Comparison of ENCODE assay signal across 8 cellular contexts in the genomic region with DNA sequence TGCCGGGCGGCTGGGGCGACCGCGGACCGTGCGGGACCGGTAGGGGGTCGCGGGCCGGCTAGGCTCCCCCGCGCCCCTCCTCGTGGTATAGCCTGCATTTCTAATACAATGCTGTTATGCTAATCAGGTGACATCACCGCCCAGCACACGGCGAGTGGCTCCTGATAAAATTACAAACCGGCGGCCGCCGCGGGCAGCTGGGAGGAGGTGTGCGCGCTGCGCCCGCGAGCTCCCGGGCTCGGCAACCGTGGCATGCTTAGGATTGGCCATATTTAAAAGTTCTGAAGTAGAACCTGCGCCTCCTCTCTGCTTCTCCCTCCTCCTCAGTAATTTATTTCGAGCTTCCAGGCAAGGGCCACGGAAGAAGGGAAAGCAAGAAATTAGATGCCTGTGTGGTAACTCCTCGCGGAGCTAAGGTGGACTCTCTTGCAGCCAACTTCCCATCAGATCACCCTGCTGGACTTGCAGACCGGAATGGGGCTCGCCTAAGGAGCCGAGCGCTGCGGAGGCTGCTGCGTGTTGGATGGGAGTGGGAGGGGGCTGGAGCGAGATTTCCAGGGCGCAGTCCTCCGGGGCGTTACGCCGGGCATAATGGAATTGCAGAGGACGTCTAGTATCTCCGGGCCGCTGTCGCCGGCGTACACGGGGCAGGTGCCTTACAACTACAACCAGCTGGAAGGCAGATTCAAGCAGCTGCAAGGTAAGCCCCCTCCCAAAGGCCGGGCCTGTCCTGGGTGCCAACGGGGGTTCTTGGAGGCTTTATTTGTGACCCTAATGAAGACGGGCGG.
DNase-seq lines count a peak whose midpoint lies in the region; ATAC-seq lines count a peak whose summit lies in the region.

No MANE protein-coding gene starts in this region.

- H3K4me1 ChIP-seq in mesodermal cell (ENCODE audit: control insufficient read depth, insufficient read depth, low read length, poor library complexity, severe bottlenecking): peaks cover 29% of the 10 kb centered on the region

- ATAC-seq in GM18870 (IDR thresholded peaks at IDR 0.05; ENCODE audit: unreplicated experiment) (peak; percentile 27), HG03103 (IDR thresholded peaks at IDR 0.05; ENCODE audit: low read depth, unreplicated experiment) (peak; percentile 40)

- peak; percentile 73 for DNase-seq in ACHN
- DNase-seq in NCI-H460 (ENCODE audit: extremely low read depth, low read depth): peak; percentile 47
- DNase-seq in activated CD4-positive, alpha-beta T cell treated with anti-CD3 and anti-CD28 coated beads, Interleukin-2, amount 50 U/mL, for 4 hours: peak; percentile 65 to 66
- DNase-seq in effector CD8-positive, alpha-beta T cell (lab: John Stamatoyannopoulos, UW): peak; percentile 46
- peak; percentile 47 to 71 (median 66) for DNase-seq in stimulated activated naive CD4-positive, alpha-beta T cell (lab: John Stamatoyannopoulos, UW)

- no peaks in the 10 kb centered on the region for H3K9me3 ChIP-seq in mesodermal cell (ENCODE audit: control insufficient read depth, low read length)

- H3K36me3 ChIP-seq in mesodermal cell (ENCODE audit: control insufficient read depth, insufficient read depth, low read length): no peaks in the 10 kb centered on the region

- 0% methylated on average over 45 to 47 of the region's 58 CpGs for WGBS in mesodermal cell (ENCODE audit: insufficient coverage in 2 of 2), 2 experiments

- peak overlapping the region; percentile 90 for H3K27ac ChIP-seq in mesodermal cell (ENCODE audit: low read depth, low read length, severe bottlenecking)

- in situ Hi-C loops in ACHN (cut with HindIII; ENCODE audit: low pct_ligation_motif_present, low pct_unique_long_range_greater_than_20kb, low sequenced_read_pairs): no loop called here

- H3K4me3 ChIP-seq in mesodermal cell (ENCODE audit: extremely low read depth, insufficient read depth, low read length, poor library complexity, severe bottlenecking): peak overlapping the region; percentile 65

Comparison
In these comparisons a context has a peak if more than half of its experiments do, and no peak if none do; other contexts are left out.
1. Peak in every context shown above with its lines: DNase-seq, ATAC-seq, H3K4me3 ChIP-seq and H3K27ac ChIP-seq.